Comparison of ENCODE assay signal across 8 cellular contexts in genomic region chr11:118530683-118531596, GRCh38. TPM values are rescaled to one million over a fixed set of nuclear protein-coding genes. Genes with fewer than 3 reads are reported as not detected.
DNase-seq lines count a peak whose midpoint lies in the region; ATAC-seq lines count a peak whose summit lies in the region.

TMEM25 (plus strand) TSS chr11:118531192; CDS start chr11:118531802, 610 bp downstream.

- no peaks in the 10 kb centered on the region for H3K9me3 Mint-ChIP-seq in activated CD4-positive, alpha-beta memory T cell treated with anti-CD3 and anti-CD28 coated beads, Interleukin-2, amount 10 ng/mL, durations not matched to agents 7 days and 5 days

- peaks cover 14% of the 10 kb centered on the region for H3K4me1 ChIP-seq in effector memory CD4-positive, alpha-beta T cell (ENCODE audit: control insufficient read depth, insufficient read depth, low read length, poor library complexity, severe bottlenecking)

- H3K27me3 ChIP-seq in effector memory CD4-positive, alpha-beta T cell (replicated peaks; ENCODE audit: control insufficient read depth, insufficient read depth, low read length, poor library complexity, severe bottlenecking) = no peaks in the 10 kb centered on the region

- peak; percentile 78 for ATAC-seq in HG02588 (IDR thresholded peaks at IDR 0.05; ENCODE audit: unreplicated experiment)
- ATAC-seq in GM18861 (IDR thresholded peaks at IDR 0.05; ENCODE audit: unreplicated experiment) = no peak

- peaks cover 24% of the 10 kb centered on the region for H3K4me1 Mint-ChIP-seq in activated CD4-positive, alpha-beta memory T cell treated with anti-CD3 and anti-CD28 coated beads, Interleukin-2, amount 10 ng/mL, durations not matched to agents 7 days and 5 days

- POLR2A ChIA-PET in activated CD4-positive, alpha-beta memory T cell treated with anti-CD3 and anti-CD28 coated beads, Interleukin-2, amount 10 ng/mL, durations not matched to agents 7 days and 5 days (lab: Charles Lee) = interaction anchor here (0.6 to 2.1 kb wide), 8 partner anchors 15 to 935 kb away, joined by 3 to 10 read pairs (median 3); partner anchors contain the start of genes ARCN1 and UBE4A

- H3K36me3 ChIP-seq in effector memory CD4-positive, alpha-beta T cell (ENCODE audit: control insufficient read depth, insufficient read depth, low read length) = peaks cover 9% of the 10 kb centered on the region

- H3K27me3 Mint-ChIP-seq in activated CD4-positive, alpha-beta memory T cell treated with anti-CD3 and anti-CD28 coated beads, Interleukin-2, amount 10 ng/mL, durations not matched to agents 7 days and 5 days = no peaks in the 10 kb centered on the region

- peak within 1 kb of the TSS; percentile 40 for H3K27ac Mint-ChIP-seq in activated CD4-positive, alpha-beta memory T cell treated with anti-CD3 and anti-CD28 coated beads, Interleukin-2, amount 10 ng/mL, durations not matched to agents 7 days and 5 days

- H3K4me3 Mint-ChIP-seq in activated CD4-positive, alpha-beta memory T cell treated with anti-CD3 and anti-CD28 coated beads, Interleukin-2, amount 10 ng/mL, durations not matched to agents 7 days and 5 days = peak within 1 kb of the TSS; percentile 83

- H3K4me3 ChIP-seq in effector memory CD4-positive, alpha-beta T cell (ENCODE audit: insufficient read depth, low read depth, low read length, poor library complexity, severe bottlenecking) = peak within 1 kb of the TSS; percentile 92

- CTCF ChIA-PET in activated CD4-positive, alpha-beta memory T cell treated with anti-CD3 and anti-CD28 coated beads, Interleukin-2, amount 10 ng/mL, durations not matched to agents 7 days and 5 days (lab: Charles Lee) = interaction anchor here (0.8 kb wide), 1 partner anchor 12 kb away, joined by 4 read pairs; no protein-coding TSS in a partner anchor

- H3K9me3 ChIP-seq in effector memory CD4-positive, alpha-beta T cell (ENCODE audit: control insufficient read depth, low read length) = no peaks in the 10 kb centered on the region

- H3K36me3 Mint-ChIP-seq in activated CD4-positive, alpha-beta memory T cell treated with anti-CD3 and anti-CD28 coated beads, Interleukin-2, amount 10 ng/mL, durations not matched to agents 7 days and 5 days (ENCODE audit: low read depth) = no peaks in the 10 kb centered on the region

- peak within 1 kb of the TSS; percentile 65 for H3K27ac ChIP-seq in effector memory CD4-positive, alpha-beta T cell (ENCODE audit: insufficient read depth, low read length, poor library complexity, severe bottlenecking)

- peak; percentile 80 for DNase-seq in GM03348 (ENCODE audit: low spot score)
- DNase-seq in NCI-H345 (lab: John Stamatoyannopoulos, UW) = peak; percentile 83
- DNase-seq in activated CD4-positive, alpha-beta memory T cell treated with anti-CD3 and anti-CD28 coated beads, Interleukin-2, amount 10 ng/mL, durations not matched to agents 7 days and 5 days = peak; percentile 72
- peak; percentile 33 to 57 (median 51) for DNase-seq in effector memory CD4-positive, alpha-beta T cell
- DNase-seq in medulla oblongata (ENCODE audit: extremely low spot score) = peak; percentile 66
- peak; percentile 54 to 68 (median 67) for DNase-seq in stimulated activated CD4-positive, alpha-beta T cell treated with anti-CD3 and anti-CD28 coated beads, TNF-alpha, amount 100 ng/mL, for 4 hours (ENCODE audit: low read depth in 3 of 3)

RNA-seq across cellular contexts. Expression of gene TMEM25, which starts in this region (rescaled TPM):
- 1 to 10 TPM; 5.3 to 6.4 TPM for total RNA-seq in activated CD4-positive, alpha-beta memory T cell treated with anti-CD3 and anti-CD28 coated beads, Interleukin-2, amount 10 ng/mL, durations not matched to agents 7 days and 5 days
